In the genomic region with DNA sequence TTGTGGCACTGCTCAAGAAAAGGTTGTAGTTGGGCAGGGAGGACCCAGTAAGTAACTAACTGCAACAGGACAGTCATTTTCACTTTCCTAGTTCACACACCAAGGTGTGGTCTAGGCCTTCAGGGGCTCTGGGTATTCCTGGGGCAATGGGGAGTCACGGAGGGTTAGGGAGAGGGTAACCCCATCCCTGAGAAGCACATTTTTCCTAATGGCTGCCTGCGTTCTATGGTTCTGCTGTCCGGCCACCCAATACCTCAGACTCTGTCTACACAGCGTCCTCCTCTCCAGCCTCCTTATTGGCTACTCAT, we compare ENCODE assay signal across 7 cellular contexts. TPM values are rescaled to one million over a fixed set of nuclear protein-coding genes. Genes with fewer than 3 reads are reported as not detected.
DNase-seq lines count a peak whose midpoint lies in the region; ATAC-seq lines count a peak whose summit lies in the region.

No MANE protein-coding gene starts in this region.

- H3K36me3 ChIP-seq in HUES6 (ENCODE audit: control insufficient read depth, insufficient read depth, low read length) (no peaks in the 10 kb centered on the region), stomach smooth muscle (ENCODE audit: control insufficient read depth in 2 of 2, insufficient read depth in 2 of 2, low read length in 2 of 2) (no peaks in the 10 kb centered on the region)

- no peaks in the 10 kb centered on the region for H3K27me3 ChIP-seq in HUES6 (ENCODE audit: control insufficient read depth, insufficient read depth, low read length)
- H3K27me3 ChIP-seq in stomach smooth muscle (ENCODE audit: control insufficient read depth in 1 of 2, insufficient read depth in 2 of 2, low read length in 2 of 2) = peaks cover 0 to 7% of the 10 kb centered on the region in 2 donors

- H3K9me3 Mint-ChIP-seq in activated naive CD4-positive, alpha-beta T cell treated with anti-CD3 and anti-CD28 coated beads, Interleukin-2, amount 50 U/mL, for 72 hours = no peaks in the 10 kb centered on the region

- H3K9ac ChIP-seq in HUES6 (ENCODE audit: low read length) = peak overlapping the region; percentile 77
- H3K9ac ChIP-seq in stomach smooth muscle (ENCODE audit: low read length in 2 of 2) = peak overlapping the region; percentile 79

- peak overlapping the region; percentile 94 to 100 for H3K27ac Mint-ChIP-seq in activated naive CD4-positive, alpha-beta T cell treated with anti-CD3 and anti-CD28 coated beads, Interleukin-2, amount 50 U/mL, for 72 hours

- peaks cover 9 to 15% of the 10 kb centered on the region in 2 donors for H3K36me3 Mint-ChIP-seq in activated naive CD4-positive, alpha-beta T cell treated with anti-CD3 and anti-CD28 coated beads, Interleukin-2, amount 50 U/mL, for 72 hours

- no peak for ATAC-seq in activated naive CD4-positive, alpha-beta T cell treated with anti-CD3 and anti-CD28 coated beads, Interleukin-2, amount 50 U/mL, for 72 hours

- no peaks in the 10 kb centered on the region; the same call in 1 of the 2 replicates for H3K4me1 ChIP-seq in HUES6 (ENCODE audit: control insufficient read depth, insufficient read depth, low read length)
- H3K4me1 ChIP-seq in stomach smooth muscle (ENCODE audit: control insufficient read depth, insufficient read depth, low read length) = peaks cover 37% of the 10 kb centered on the region

- H3K27ac ChIP-seq in HUES6 (ENCODE audit: low read depth, low read length) (no peak overlapping the region), stomach smooth muscle (ENCODE audit: low read length) (peak overlapping the region; percentile 94)

- H3K4me3 ChIP-seq in HUES6 (ENCODE audit: low read depth, low read length) (peak overlapping the region; percentile 67), iPS-18c (ENCODE audit: insufficient read depth, low read depth, low read length) (peak overlapping the region; percentile 46), stomach smooth muscle (ENCODE audit: low read length in 2 of 2) (peak overlapping the region; percentile 67 to 82)

- H3K9me3 ChIP-seq in HUES6 (ENCODE audit: control insufficient read depth, insufficient read depth, low read depth, low read length) = peaks cover 12% of the 10 kb centered on the region; the same call in 1 of the 2 replicates
- peaks cover 5% of the 10 kb centered on the region for H3K9me3 ChIP-seq in iPS-18c (ENCODE audit: control insufficient read depth, insufficient read depth, low read length)
- H3K9me3 ChIP-seq in stomach smooth muscle (ENCODE audit: control insufficient read depth in 2 of 2, low read length in 2 of 2) = no peaks in the 10 kb centered on the region

- DNase-seq in activated naive CD4-positive, alpha-beta T cell treated with anti-CD3 and anti-CD28 coated beads, Interleukin-2, amount 50 U/mL, for 72 hours (ENCODE audit: low spot score in 2 of 2) = no peak
- DNase-seq in ureter (ENCODE audit: low spot score) (no peak), NCI-H128 (lab: John Stamatoyannopoulos, UW; ENCODE audit: unreplicated experiment) (no peak), NCI-H82 (lab: John Stamatoyannopoulos, UW) (no peak)

RNA-seq across cellular contexts. Expression of a gene that starts 0.9 kb away (rescaled TPM):
- total RNA-seq in activated naive CD4-positive, alpha-beta T cell treated with anti-CD3 and anti-CD28 coated beads, Interleukin-2, amount 50 U/mL, for 72 hours = 1 to 10 TPM; 4.2 to 5.3 TPM
- total RNA-seq in ureter = 6.2 TPM

RNA-seq across cellular contexts. Expression of a gene that starts 4.1 kb away (rescaled TPM):
- 10 to 100 TPM in 1 of 2 donors, 1 to 10 TPM in 1; 5.4 to 24.3 TPM for total RNA-seq in activated naive CD4-positive, alpha-beta T cell treated with anti-CD3 and anti-CD28 coated beads, Interleukin-2, amount 50 U/mL, for 72 hours
- total RNA-seq in ureter = 0.49 TPM

RNA-seq across cellular contexts. Expression of a gene that starts 33.4 kb away (rescaled TPM):
- 10 to 100 TPM; 18.3 to 26.4 TPM for total RNA-seq in activated naive CD4-positive, alpha-beta T cell treated with anti-CD3 and anti-CD28 coated beads, Interleukin-2, amount 50 U/mL, for 72 hours
- total RNA-seq in ureter = 16.9 TPM

RNA-seq across cellular contexts. Expression of a gene that starts 34.8 kb away (rescaled TPM):
- not detected for total RNA-seq in activated naive CD4-positive, alpha-beta T cell treated with anti-CD3 and anti-CD28 coated beads, Interleukin-2, amount 50 U/mL, for 72 hours
- total RNA-seq in ureter = not detected

RNA-seq across cellular contexts. Expression of a gene that starts 35.5 kb away (rescaled TPM):
- 1 to 10 TPM; 1.7 to 2.6 TPM for total RNA-seq in activated naive CD4-positive, alpha-beta T cell treated with anti-CD3 and anti-CD28 coated beads, Interleukin-2, amount 50 U/mL, for 72 hours
- total RNA-seq in ureter = 0.49 TPM
